17 cellular contexts compared by ENCODE assay signal in genomic region chr5:62395210-62395950, GRCh38. TPM values are rescaled to one million over a fixed set of nuclear protein-coding genes. Genes with fewer than 3 reads are reported as not detected.
A peak's percentile ranks its signal among the peaks of the same experiment; 100 is the strongest.
DNase-seq lines count a peak whose midpoint lies in the region; ATAC-seq and TF ChIP-seq lines count a peak whose summit lies in the region.
"Had no signal": no experiment of that assay in that cellular context is flagged by ENCODE, and none has a peak within 500 bp of the region (broad histone marks: within the 10 kb centered on the region; RNA-seq: fewer than 3 reads in every experiment).

No MANE protein-coding gene starts in this region.

- peaks cover 42% of the 10 kb centered on the region for H3K36me3 Mint-ChIP-seq in activated T-helper 1 cell treated with anti-CD3 and anti-CD28 coated beads, Interleukin-12 subunit alpha, Interleukin-12 subunit beta, Interleukin-2, Interleukin-4 antibody, amounts not matched to agents 30 ng/mL and 10 ng/mL and 1 ng/mL, durations not matched to agents 14 hours and 24 hours and 36 hours (ENCODE audit: low read depth)

- H3K9ac ChIP-seq in fibroblast of lung (ENCODE audit: insufficient read depth, low read length) = no peak overlapping the region
- H3K9ac ChIP-seq: BLaER1 had no signal

- H3K27ac Mint-ChIP-seq in activated T-helper 1 cell treated with anti-CD3 and anti-CD28 coated beads, Interleukin-12 subunit alpha, Interleukin-12 subunit beta, Interleukin-2, Interleukin-4 antibody, amounts not matched to agents 30 ng/mL and 10 ng/mL and 1 ng/mL, durations not matched to agents 14 hours and 24 hours and 36 hours = peak overlapping the region; percentile 79
- H3K27ac Mint-ChIP-seq: brain; stimulated activated memory B cell treated with anti-CD40 and anti-IgM and Interleukin-4, amounts not matched to agents 10 μg/mL and 1 μg/mL and 100 μg/mL, for 72 hours had no signal

- no peak for TF ChIP-seq CTCF in AG04450 (IDR thresholded peaks at IDR 0.05; ENCODE audit: low read depth, low read length)
- no peak for TF ChIP-seq CTCF in fibroblast of lung (conservative IDR thresholded peaks at IDR 0.05 in 1 of 2, IDR thresholded peaks at IDR 0.05 in 1 of 2; ENCODE audit: low read depth in 1 of 2, low read length in 2 of 2)
- no peak for TF ChIP-seq CTCF in vagina (IDR thresholded peaks at IDR 0.05)

- no peak overlapping the region for H3K4me2 ChIP-seq in fibroblast of lung (ENCODE audit: extremely low read depth, insufficient read depth, low read length)
- H3K4me2 ChIP-seq: BLaER1 had no signal

- H3K4me3 Mint-ChIP-seq in activated T-helper 1 cell treated with anti-CD3 and anti-CD28 coated beads, Interleukin-12 subunit alpha, Interleukin-12 subunit beta, Interleukin-2, Interleukin-4 antibody, amounts not matched to agents 30 ng/mL and 10 ng/mL and 1 ng/mL, durations not matched to agents 14 hours and 24 hours and 36 hours = no peak overlapping the region
- H3K4me3 Mint-ChIP-seq: brain; stimulated activated memory B cell treated with anti-CD40 and anti-IgM and Interleukin-4, amounts not matched to agents 10 μg/mL and 1 μg/mL and 100 μg/mL, for 72 hours had no signal

- no peaks in the 10 kb centered on the region for H3K27me3 ChIP-seq in AG04450 (ENCODE audit: control insufficient read depth, insufficient read depth, low read length)
- no peaks in the 10 kb centered on the region for H3K27me3 ChIP-seq in fibroblast of lung (ENCODE audit: control insufficient read depth, insufficient read depth, low read length)
- no peaks in the 10 kb centered on the region for H3K27me3 ChIP-seq in vagina
- H3K27me3 ChIP-seq: BLaER1 had no signal

- no peak for TF ChIP-seq POLR2A in vagina (IDR thresholded peaks at IDR 0.05)

- ATAC-seq in GM19328 (IDR thresholded peaks at IDR 0.05; ENCODE audit: unreplicated experiment) = no peak
- ATAC-seq: left cardiac atrium; stimulated activated memory B cell treated with anti-CD40 and anti-IgM and Interleukin-4, amounts not matched to agents 10 μg/mL and 1 μg/mL and 100 μg/mL, for 72 hours had no signal

- POLR2A ChIA-PET in AG04450 (lab: Yijun Ruan, JAX) = interaction anchor here (1.4 kb wide), 1 partner anchor 9 kb away, joined by 5 read pairs; the partner anchor contains the start of gene DIMT1

- H3K27me3 Mint-ChIP-seq in activated T-helper 1 cell treated with anti-CD3 and anti-CD28 coated beads, Interleukin-12 subunit alpha, Interleukin-12 subunit beta, Interleukin-2, Interleukin-4 antibody, amounts not matched to agents 30 ng/mL and 10 ng/mL and 1 ng/mL, durations not matched to agents 14 hours and 24 hours and 36 hours (ENCODE audit: insufficient read depth) = no peaks in the 10 kb centered on the region
- H3K27me3 Mint-ChIP-seq: brain; stimulated activated memory B cell treated with anti-CD40 and anti-IgM and Interleukin-4, amounts not matched to agents 10 μg/mL and 1 μg/mL and 100 μg/mL, for 72 hours had no signal

- CTCF ChIA-PET in AG04450 (lab: Charles Lee) = no interaction called here

- H2AFZ ChIP-seq in fibroblast of lung (ENCODE audit: low read length) = no peak overlapping the region

- H3K27ac ChIP-seq in AG04450 (ENCODE audit: low read depth, low read length) (peak overlapping the region; percentile 85), fibroblast of lung (ENCODE audit: insufficient read depth, low read length) (no peak overlapping the region), vagina (no peak overlapping the region)
- H3K27ac ChIP-seq: BLaER1 had no signal

- no peaks in the 10 kb centered on the region for H3K9me3 Mint-ChIP-seq in activated T-helper 1 cell treated with anti-CD3 and anti-CD28 coated beads, Interleukin-12 subunit alpha, Interleukin-12 subunit beta, Interleukin-2, Interleukin-4 antibody, amounts not matched to agents 30 ng/mL and 10 ng/mL and 1 ng/mL, durations not matched to agents 14 hours and 24 hours and 36 hours
- H3K9me3 Mint-ChIP-seq: brain; stimulated activated memory B cell treated with anti-CD40 and anti-IgM and Interleukin-4, amounts not matched to agents 10 μg/mL and 1 μg/mL and 100 μg/mL, for 72 hours had no signal

- H3K79me2 ChIP-seq in fibroblast of lung (ENCODE audit: control insufficient read depth, insufficient read depth, low read length) = no peaks in the 10 kb centered on the region

- intact Hi-C loops in activated T-helper 1 cell treated with anti-CD3 and anti-CD28 coated beads, Interleukin-12 subunit alpha, Interleukin-12 subunit beta, Interleukin-2, Interleukin-4 antibody, amounts not matched to agents 30 ng/mL and 10 ng/mL and 1 ng/mL, durations not matched to agents 14 hours and 24 hours and 36 hours (cut with micrococcal nuclease) = loop anchor here (1.0 to 2.0 kb wide), 2 partner anchors 8 to 15 kb away; partner anchors contain the start of gene DIMT1
- intact Hi-C loops in vagina (cut with DNase I) = no loop called here

- H3K4me3 ChIP-seq in AG04450 (ENCODE audit: low read depth, low read length) (no peak overlapping the region), fibroblast of lung (replicated peaks in 1 of 4; ENCODE audit: control extremely low read depth in 1 of 4, insufficient read depth in 1 of 4, low read depth in 3 of 4, low read length in 4 of 4) (no peak overlapping the region), vagina (no peak overlapping the region)
- H3K4me3 ChIP-seq: BLaER1 had no signal

- DNase-seq in AG04450 (ENCODE audit: low read depth, low spot score) (peak; percentile 63), EL (peak; percentile 28), fibroblast of lung (ENCODE audit: low read depth in 2 of 2) (peak; percentile 49 to 56), vagina (ENCODE audit: extremely low spot score in 2 of 2) (no peak), retina (no peak)
- no peak for DNase-seq in activated T-helper 1 cell treated with anti-CD3 and anti-CD28 coated beads, Interleukin-12 subunit alpha, Interleukin-12 subunit beta, Interleukin-2, Interleukin-4 antibody, amounts not matched to agents 30 ng/mL and 10 ng/mL and 1 ng/mL, durations not matched to agents 14 hours and 24 hours and 36 hours (ENCODE audit: low spot score)
- no peak for DNase-seq in stimulated activated naive CD4-positive, alpha-beta T cell treated with Interleukin-2 at 50 U/mL for 16 hours (lab: John Stamatoyannopoulos, UW)
- DNase-seq: KBM-7; left cardiac atrium; NCI-H1694 treated with DMSO at 0.1 percent for 48 hours; NCI-H82; RPMI8226; stimulated activated CD4-positive, alpha-beta T cell treated with anti-CD3 and anti-CD28 coated beads, Interleukin-4, amount 100 ng/mL, for 24 hours had no signal

- H3K9me3 ChIP-seq in AG04450 (ENCODE audit: control insufficient read depth, insufficient read depth, low read length) = no peaks in the 10 kb centered on the region
- H3K9me3 ChIP-seq in fibroblast of lung (ENCODE audit: control insufficient read depth, insufficient read depth, low read depth, low read length) = no peaks in the 10 kb centered on the region
- H3K9me3 ChIP-seq in vagina = no peaks in the 10 kb centered on the region
- H3K9me3 ChIP-seq: BLaER1 had no signal

- peaks cover 7% of the 10 kb centered on the region for H3K36me3 ChIP-seq in fibroblast of lung (ENCODE audit: control insufficient read depth, insufficient read depth, low read length)
- peaks cover 3 to 86% of the 10 kb centered on the region in 2 donors for H3K36me3 ChIP-seq in vagina

- peaks cover 31% of the 10 kb centered on the region for H3K4me1 Mint-ChIP-seq in activated T-helper 1 cell treated with anti-CD3 and anti-CD28 coated beads, Interleukin-12 subunit alpha, Interleukin-12 subunit beta, Interleukin-2, Interleukin-4 antibody, amounts not matched to agents 30 ng/mL and 10 ng/mL and 1 ng/mL, durations not matched to agents 14 hours and 24 hours and 36 hours (ENCODE audit: low read depth)
- H3K4me1 Mint-ChIP-seq: brain; stimulated activated memory B cell treated with anti-CD40 and anti-IgM and Interleukin-4, amounts not matched to agents 10 μg/mL and 1 μg/mL and 100 μg/mL, for 72 hours had no signal

- no peaks in the 10 kb centered on the region for H4K20me1 ChIP-seq in fibroblast of lung (ENCODE audit: control insufficient read depth, extremely low read depth, insufficient read depth, low read length)

- H3K4me1 ChIP-seq in fibroblast of lung (ENCODE audit: control insufficient read depth, extremely low read depth, insufficient read depth, low read length) (no peaks in the 10 kb centered on the region), vagina (no peaks in the 10 kb centered on the region)

RNA-seq across cellular contexts. Expression of gene DIMT1, which starts 8.3 kb away (rescaled TPM):
- polyA plus RNA-seq in AG04450 (2011; rRNA removed) (21.1 and 31.1 TPM in 2 replicates), fibroblast of lung (40.2 and 41.3 TPM in 2 replicates)
- polyA minus RNA-seq in AG04450 (2011; rRNA and poly(A)+ RNA removed) = 7.3 and 14.5 TPM in 2 replicates
- 42.4 and 45.0 TPM in 2 replicates for total RNA-seq in activated T-helper 1 cell treated with anti-CD3 and anti-CD28 coated beads, Interleukin-12 subunit alpha, Interleukin-12 subunit beta, Interleukin-2, Interleukin-4 antibody, amounts not matched to agents 30 ng/mL and 10 ng/mL and 1 ng/mL, durations not matched to agents 14 hours and 24 hours and 36 hours
- total RNA-seq in fibroblast of lung (20.8 and 26.4 TPM in 2 replicates), vagina (25.5 TPM)
- polyA plus RNA-seq in fibroblast of lung (2012) = 26.2 and 31.9 TPM in 2 replicates
- polyA minus RNA-seq in fibroblast of lung (ENCODE audit: low replicate concordance) = 0.79 and 2.1 TPM in 2 replicates

RNA-seq across cellular contexts. Expression of gene IPO11, which starts 17.2 kb away (rescaled TPM):
- polyA plus RNA-seq in AG04450 (2011; rRNA removed) (24.0 and 24.5 TPM in 2 replicates), fibroblast of lung (19.9 and 20.2 TPM in 2 replicates)
- polyA minus RNA-seq in AG04450 (2011; rRNA and poly(A)+ RNA removed) = 49.7 and 50.1 TPM in 2 replicates
- total RNA-seq in activated T-helper 1 cell treated with anti-CD3 and anti-CD28 coated beads, Interleukin-12 subunit alpha, Interleukin-12 subunit beta, Interleukin-2, Interleukin-4 antibody, amounts not matched to agents 30 ng/mL and 10 ng/mL and 1 ng/mL, durations not matched to agents 14 hours and 24 hours and 36 hours = 52.5 and 54.2 TPM in 2 replicates
- total RNA-seq in fibroblast of lung (23.6 and 28.2 TPM in 2 replicates), vagina (31.2 TPM)
- 14.2 and 18.5 TPM in 2 replicates for polyA plus RNA-seq in fibroblast of lung (2012)
- polyA minus RNA-seq in fibroblast of lung (ENCODE audit: low replicate concordance) = 28.7 and 64.4 TPM in 2 replicates

Comparison
In these comparisons a context has a peak if more than half of its experiments do, and no peak if none do; other contexts are left out.
1. DNase-seq: peak in AG04450 (single experiment), EL (single experiment) and fibroblast of lung (2 of 2); none in activated T-helper 1 cell treated with anti-CD3 and anti-CD28 coated beads, Interleukin-12 subunit alpha, Interleukin-12 subunit beta, Interleukin-2, Interleukin-4 antibody, amounts not matched to agents 30 ng/mL and 10 ng/mL and 1 ng/mL, durations not matched to agents 14 hours and 24 hours and 36 hours (single experiment), stimulated activated naive CD4-positive, alpha-beta T cell treated with Interleukin-2 at 50 U/mL for 16 hours (single experiment), vagina (0 of 2) and retina (single experiment).